In the genomic region with DNA sequence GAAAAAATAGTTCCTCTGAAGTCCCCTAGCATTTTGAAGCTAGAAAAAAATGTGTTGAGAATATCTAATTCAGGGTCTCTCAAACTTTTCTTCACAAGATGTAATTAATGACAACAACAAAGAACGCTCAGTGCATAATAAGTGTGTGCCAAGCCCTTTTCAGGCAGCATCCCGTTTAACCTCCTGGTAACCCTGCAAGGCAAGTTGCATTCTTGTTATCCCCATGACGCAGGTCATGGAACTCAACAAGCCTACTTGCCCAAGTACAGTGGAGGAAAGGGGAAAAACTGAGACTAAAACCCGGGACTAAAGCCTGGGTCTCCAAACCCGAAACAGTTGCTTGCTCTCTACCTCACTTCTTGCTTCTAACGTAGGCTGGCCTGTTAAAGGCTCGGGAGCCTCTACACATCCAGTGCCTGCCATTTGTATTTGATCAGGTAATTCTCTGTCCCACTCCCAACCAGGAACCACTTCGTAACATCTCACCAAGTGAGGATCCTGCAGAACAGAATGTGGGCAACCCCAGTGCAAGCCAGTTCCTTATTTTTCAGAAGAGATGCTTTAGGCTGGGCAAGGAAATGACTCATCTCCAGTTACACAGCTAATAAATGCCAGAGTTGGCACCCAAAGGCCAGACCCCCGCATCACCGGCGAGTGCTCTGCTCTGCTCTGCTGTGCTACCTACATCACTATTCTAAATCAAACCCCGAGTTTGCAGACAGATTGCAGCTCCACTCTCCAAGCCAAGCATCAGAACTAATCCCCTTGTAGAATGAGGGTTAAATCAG, we compare ENCODE assay signal across 13 cellular contexts. TPM values are rescaled to one million over a fixed set of nuclear protein-coding genes. Genes with fewer than 3 reads are reported as not detected.
DNase-seq lines count a peak whose midpoint lies in the region; ATAC-seq, FAIRE-seq and TF ChIP-seq lines count a peak whose summit lies in the region.
"Had no signal": no experiment of that assay in that cellular context is flagged by ENCODE, and none has a peak within 500 bp of the region (broad histone marks: within the 10 kb centered on the region; RNA-seq: fewer than 3 reads in every experiment).

No MANE protein-coding gene starts in this region.

- H3K27ac ChIP-seq in ACC112 (ENCODE audit: low read depth, low read length): peak overlapping the region; percentile 71
- H3K27ac ChIP-seq in K562 (ENCODE audit: extremely low read depth, low read depth, low read length): no peak overlapping the region
- H3K27ac ChIP-seq: brain microvascular endothelial cell, C4-2B had no signal

- no peaks in the 10 kb centered on the region for H3K9me3 ChIP-seq in K562 (replicated peaks; ENCODE audit: control insufficient read depth, insufficient read depth, low read depth, low read length)
- no peaks in the 10 kb centered on the region for H3K9me3 ChIP-seq in mucosa of descending colon
- H3K9me3 ChIP-seq: pancreas had no signal

- in situ Hi-C loops in K562 (cut with MboI): no loop called here

- no peaks in the 10 kb centered on the region for H3K9me1 ChIP-seq in K562 (ENCODE audit: control insufficient read depth, insufficient read depth, low read length)

- 0% methylated on average over 12 of the region's 12 CpGs for WGBS in K562 (ENCODE audit: insufficient coverage, low coverage, missing lambda C conversion rate)

- CTCF ChIA-PET in K562 (lab: Yijun Ruan, JAX; ENCODE audit: low intra/inter-chr PET ratio): no interaction called here

- ATAC-seq in K562 (no peak), mucosa of descending colon (peak; percentile 11), GM18858 (IDR thresholded peaks at IDR 0.05; ENCODE audit: unreplicated experiment) (no peak), GM18861 (IDR thresholded peaks at IDR 0.05; ENCODE audit: unreplicated experiment) (no peak)
- ATAC-seq in activated T-cell treated with anti-CD3 and anti-CD28 coated beads, Interleukin-2, amount 50 U/mL, for 4 hours: no peak

- H3K36me3 Mint-ChIP-seq in activated T-cell treated with anti-CD3 and anti-CD28 coated beads, Interleukin-2, amount 50 U/mL, for 4 hours (ENCODE audit: insufficient read depth): no peaks in the 10 kb centered on the region

- H3K9ac ChIP-seq in K562 (ENCODE audit: insufficient read depth in 1 of 2, low read depth in 2 of 2, low read length in 2 of 2): no peak overlapping the region

- H3K4me2 ChIP-seq in K562 (ENCODE audit: insufficient read depth, low read length): no peak overlapping the region

- peaks cover 11% of the 10 kb centered on the region for H3K79me2 ChIP-seq in ACC112 (ENCODE audit: control insufficient read depth, insufficient read depth, low read length, unreplicated experiment)
- H3K79me2 ChIP-seq in K562 (ENCODE audit: control insufficient read depth, insufficient read depth, low read length): no peaks in the 10 kb centered on the region

- BruUV-seq in K562 (replicated peaks; lab: Mats Ljungman, UMichigan): no TSS peak

- FAIRE-seq in K562 (lab: Jason Lieb, UNC): no peak
- FAIRE-seq: pancreas had no signal

- H2AFZ ChIP-seq in ACC112 (ENCODE audit: low read length, unreplicated experiment): no peak overlapping the region
- H2AFZ ChIP-seq in K562 (ENCODE audit: low read depth, low read length): no peak overlapping the region

- H3K27me3 Mint-ChIP-seq in activated T-cell treated with anti-CD3 and anti-CD28 coated beads, Interleukin-2, amount 50 U/mL, for 4 hours (ENCODE audit: low read depth): peaks cover 5% of the 10 kb centered on the region
- H3K27me3 Mint-ChIP-seq: IgD-negative memory B cell had no signal

- H4K20me1 ChIP-seq in K562 (replicated peaks; ENCODE audit: control insufficient read depth, insufficient read depth, low read length): no peaks in the 10 kb centered on the region

- no peak for TF ChIP-seq POLR2A in K562 (conservative IDR thresholded peaks at IDR 0.05)

- TF ChIP-seq RAD21 in K562 (CRISPR knock-in tag; conservative IDR thresholded peaks at IDR 0.05 in 1 of 2, IDR thresholded peaks at IDR 0.05 in 1 of 2): no peak

- H3K36me3 ChIP-seq in ACC112 (ENCODE audit: insufficient read depth, low read length): 0 out of 2 replicates have a peak, but pooled peaks cover 5% of the 10 kb centered on the region
- H3K36me3 ChIP-seq in K562 (ENCODE audit: control insufficient read depth, insufficient read depth, low read length): no peaks in the 10 kb centered on the region
- no peaks in the 10 kb centered on the region for H3K36me3 ChIP-seq in mucosa of descending colon (ENCODE audit: low read depth)
- H3K36me3 ChIP-seq: brain microvascular endothelial cell, pancreas had no signal

- H3K4me3 Mint-ChIP-seq in activated T-cell treated with anti-CD3 and anti-CD28 coated beads, Interleukin-2, amount 50 U/mL, for 4 hours: no peak overlapping the region
- H3K4me3 Mint-ChIP-seq: activated CD4-positive, alpha-beta memory T cell treated with anti-CD3 and anti-CD28 coated beads, Interleukin-2, amount 10 ng/mL, durations not matched to agents 7 days and 5 days; IgD-negative memory B cell had no signal

- POLR2A ChIA-PET in K562 (lab: Yijun Ruan, JAX): no interaction called here

- H3K4me1 ChIP-seq in ACC112 (ENCODE audit: control insufficient read depth, insufficient read depth, low read length, unreplicated experiment): peaks cover 54% of the 10 kb centered on the region
- no peaks in the 10 kb centered on the region for H3K4me1 ChIP-seq in K562 (replicated peaks in 1 of 2; ENCODE audit: control insufficient read depth in 2 of 2, insufficient read depth in 2 of 2, low read length in 2 of 2)
- H3K4me1 ChIP-seq in mucosa of descending colon (ENCODE audit: low read depth): no peaks in the 10 kb centered on the region

- intact Hi-C loops in K562 (cut with micrococcal nuclease): no loop called here
- intact Hi-C loops in mucosa of descending colon (cut with DNase I, micrococcal nuclease): no loop called here

- TF ChIP-seq CTCF in K562 (IDR thresholded peaks at IDR 0.05 in 2 of 3, conservative IDR thresholded peaks at IDR 0.05 in 1 of 3; ENCODE audit: insufficient read depth in 2 of 3, low read depth in 1 of 3, low read length in 3 of 3) (no peak), mucosa of descending colon (IDR thresholded peaks at IDR 0.05) (no peak)

- H3K9me3 Mint-ChIP-seq in activated T-cell treated with anti-CD3 and anti-CD28 coated beads, Interleukin-2, amount 50 U/mL, for 4 hours: no peaks in the 10 kb centered on the region
- H3K9me3 Mint-ChIP-seq: activated CD4-positive, alpha-beta memory T cell treated with anti-CD3 and anti-CD28 coated beads, Interleukin-2, amount 10 ng/mL, durations not matched to agents 7 days and 5 days; IgD-negative memory B cell had no signal

- H3K4me3 ChIP-seq in ACC112 (ENCODE audit: low read depth, low read length): peak overlapping the region; percentile 24; the same call in 1 of the 2 replicates
- no peak overlapping the region for H3K4me3 ChIP-seq in K562
- no peak overlapping the region for H3K4me3 ChIP-seq in mucosa of descending colon
- H3K4me3 ChIP-seq: pancreas had no signal

- no peaks in the 10 kb centered on the region for H3K4me1 Mint-ChIP-seq in activated T-cell treated with anti-CD3 and anti-CD28 coated beads, Interleukin-2, amount 50 U/mL, for 4 hours (ENCODE audit: low read depth)

- H3K27me3 ChIP-seq in ACC112 (ENCODE audit: insufficient read depth, low read length): no peaks in the 10 kb centered on the region
- peaks cover 0 to 15% of the 10 kb centered on the region in 2 experiments; a peak in 2 of 5 replicates for H3K27me3 ChIP-seq in K562 (ENCODE audit: control insufficient read depth in 2 of 2, insufficient read depth in 2 of 2, low read length in 2 of 2)
- H3K27me3 ChIP-seq: brain microvascular endothelial cell, pancreas had no signal

- TF ChIP-seq EP300 in K562 (IDR thresholded peaks at IDR 0.05; ENCODE audit: low read length): no peak

- DNase-seq in LHCN-M2 (ENCODE audit: low read depth): peak; percentile 41
- no peak for DNase-seq in K562 (ENCODE audit: extremely low read depth in 1 of 4, low spot score in 3 of 4)
- no peak for DNase-seq in mucosa of descending colon
- no peak for DNase-seq in mucosa of gallbladder (ENCODE audit: low spot score)
- no peak for DNase-seq in activated T-cell treated with anti-CD3 and anti-CD28 coated beads, Interleukin-2, amount 50 U/mL, for 4 hours
- DNase-seq: activated CD4-positive, alpha-beta memory T cell treated with anti-CD3 and anti-CD28 coated beads, Interleukin-2, amount 10 ng/mL, durations not matched to agents 7 days and 5 days had no signal

TF ChIP-seq in K562, 482 proteins besides CTCF, POLR2A, EP300 and RAD21:
- 0 out of 2 replicates have a peak, but pooled peaks have one; percentile 21 for TF ChIP-seq SPI1 (IDR thresholded peaks at IDR 0.05; ENCODE audit: borderline replicate concordance, low read depth, low read length)
- no peak for TF ChIP-seq KDM2B (CRISPR knock-in tag; IDR thresholded peaks at IDR 0.05)
TF ChIP-seq in K562: peak in this region for 1.

RNA-seq across cellular contexts. Expression of a gene that starts 28.3 kb away (rescaled TPM):
- total RNA-seq in LHCN-M2 (2014; rRNA removed) (30.3 and 31.2 TPM in 2 replicates), K562 (2014; rRNA removed) (not detected in 2 replicates), K562 (2014; rRNA removed; fragmentation: Illumina TruSeq; extraction: Trizol) (not detected in 2 replicates), K562 (2015; rRNA removed; fragmentation: Illumina TruSeq; extraction: Trizol) (not detected in 2 replicates), K562 (2021) (not detected in 2 replicates), mucosa of descending colon (1 to 10 TPM; 5.1 to 9.7 (median 7.2) TPM), mucosa of gallbladder (77.9 TPM)
- 160 TPM for polyA plus RNA-seq in LHCN-M2 (2012)
- not detected in 2 replicates for total RNA-seq in K562 (2011; cell fraction: chromatin; rRNA removed; ENCODE audit: low replicate concordance)
- not detected in 2 replicates for total RNA-seq in K562 (2011; cell fraction: nucleolus; rRNA removed)
- not detected in 2 replicates for total RNA-seq in K562 (2011; cell fraction: nucleoplasm; rRNA removed)
- polyA plus RNA-seq in K562 (2011; rRNA removed) (not detected in 2 replicates), K562 (2014; fragmentation: Illumina TruSeq; extraction: Trizol) (not detected in 2 replicates), K562 (2014; fragmentation: Nextera tagmentation; extraction: Ambion mirVana) (not detected), K562 (2014; rRNA removed) (0.60 TPM in 1 of 2 replicates, not detected in the other)
- polyA plus RNA-seq in K562 (2011; cell fraction: cytosol; rRNA removed): not detected in 2 replicates
- polyA plus RNA-seq in K562 (2011; cell fraction: nucleus; rRNA removed): not detected in 2 replicates
- 0.01 and 0.15 TPM in 2 replicates for polyA plus RNA-seq in K562 (2012)
- polyA minus RNA-seq in K562 (2011; rRNA and poly(A)+ RNA removed): not detected in 2 replicates
- not detected in 2 replicates for polyA minus RNA-seq in K562 (2011; cell fraction: cytosol; rRNA and poly(A)+ RNA removed)
- not detected in 2 replicates for polyA minus RNA-seq in K562 (2011; cell fraction: nucleus; rRNA and poly(A)+ RNA removed)
- 1 to 10 TPM in 1 of 3 donors, under 1 TPM in 2; 0.74 to 1.8 (median 0.76) TPM for total RNA-seq in activated T-cell treated with anti-CD3 and anti-CD28 coated beads, Interleukin-2, amount 50 U/mL, for 4 hours
